In genomic region chr17:8862213-8863056, GRCh38 we compare ENCODE assay signal across 26 cellular contexts. TPM values are rescaled to one million over a fixed set of nuclear protein-coding genes. Genes with fewer than 3 reads are reported as not detected.
DNase-seq lines count a peak whose midpoint lies in the region; ATAC-seq, FAIRE-seq and TF ChIP-seq lines count a peak whose summit lies in the region.
"Had no signal": no experiment of that assay in that cellular context is flagged by ENCODE, and none has a peak within 500 bp of the region (broad histone marks: within the 10 kb centered on the region; RNA-seq: fewer than 3 reads in every experiment).

No MANE protein-coding gene starts in this region.

- intact Hi-C loops in CD4-positive, alpha-beta memory T cell (cut with micrococcal nuclease) = no loop called here

- H3K9me3 ChIP-seq in CD4-positive, alpha-beta memory T cell (ENCODE audit: control insufficient read depth in 1 of 2, low read length in 2 of 2) = no peaks in the 10 kb centered on the region
- H3K9me3 ChIP-seq: esophagus squamous epithelium, MG63, pancreas, right lobe of liver had no signal

- H3K27me3 ChIP-seq in bronchial epithelial cell (ENCODE audit: control insufficient read depth, insufficient read depth, low read length) = no peaks in the 10 kb centered on the region
- H3K27me3 ChIP-seq in CD4-positive, alpha-beta memory T cell (ENCODE audit: insufficient read depth, low read length) = no peaks in the 10 kb centered on the region
- H3K27me3 ChIP-seq: MG63, pancreas, right lobe of liver had no signal

- no peaks in the 10 kb centered on the region for H3K27me3 Mint-ChIP-seq in activated naive CD8-positive, alpha-beta T cell treated with anti-CD3 and anti-CD28 coated beads, Interleukin-2, amount 10 ng/mL, durations not matched to agents 7 days and 5 days
- no peaks in the 10 kb centered on the region for H3K27me3 Mint-ChIP-seq in activated naive CD8-positive, alpha-beta T cell treated with anti-CD3 and anti-CD28 coated beads for 36 hours
- no peaks in the 10 kb centered on the region for H3K27me3 Mint-ChIP-seq in CD4-positive, alpha-beta memory T cell

- TF ChIP-seq CTCF in bronchial epithelial cell (IDR thresholded peaks at IDR 0.05; ENCODE audit: insufficient read depth, low read length, severe bottlenecking) = no peak

- H3K9me3 Mint-ChIP-seq in activated naive CD8-positive, alpha-beta T cell treated with anti-CD3 and anti-CD28 coated beads, Interleukin-2, amount 10 ng/mL, durations not matched to agents 7 days and 5 days = no peaks in the 10 kb centered on the region
- H3K9me3 Mint-ChIP-seq in activated naive CD8-positive, alpha-beta T cell treated with anti-CD3 and anti-CD28 coated beads for 36 hours = no peaks in the 10 kb centered on the region
- peaks cover 0 to 3% (median 0%) of the 10 kb centered on the region in 8 donors for H3K9me3 Mint-ChIP-seq in CD4-positive, alpha-beta memory T cell
- H3K9me3 Mint-ChIP-seq: activated naive CD4-positive, alpha-beta T cell treated with anti-CD3 and anti-CD28 coated beads, Interleukin-2, amount 50 U/mL, for 72 hours; activated T-cell treated with anti-CD3 and anti-CD28 coated beads, Interleukin-2, amount 50 U/mL, for 72 hours had no signal

- peaks cover 46% of the 10 kb centered on the region for H3K36me3 Mint-ChIP-seq in activated naive CD8-positive, alpha-beta T cell treated with anti-CD3 and anti-CD28 coated beads, Interleukin-2, amount 10 ng/mL, durations not matched to agents 7 days and 5 days
- no peaks in the 10 kb centered on the region for H3K36me3 Mint-ChIP-seq in activated naive CD8-positive, alpha-beta T cell treated with anti-CD3 and anti-CD28 coated beads for 36 hours
- H3K36me3 Mint-ChIP-seq in CD4-positive, alpha-beta memory T cell = peaks cover 0 to 7% of the 10 kb centered on the region in 2 donors
- H3K36me3 Mint-ChIP-seq: activated naive CD4-positive, alpha-beta T cell treated with anti-CD3 and anti-CD28 coated beads, Interleukin-2, amount 50 U/mL, for 72 hours; naive B cell had no signal

- H3K27ac Mint-ChIP-seq in activated naive CD8-positive, alpha-beta T cell treated with anti-CD3 and anti-CD28 coated beads, Interleukin-2, amount 10 ng/mL, durations not matched to agents 7 days and 5 days = peak overlapping the region; percentile 81
- H3K27ac Mint-ChIP-seq in activated naive CD8-positive, alpha-beta T cell treated with anti-CD3 and anti-CD28 coated beads for 36 hours = no peak overlapping the region
- peak overlapping the region in 3 of 7 donors; percentile 4 to 18 (median 12) for H3K27ac Mint-ChIP-seq in CD4-positive, alpha-beta memory T cell
- H3K27ac Mint-ChIP-seq: activated naive CD4-positive, alpha-beta T cell treated with anti-CD3 and anti-CD28 coated beads, Interleukin-2, amount 50 U/mL, for 72 hours; activated T-cell treated with anti-CD3 and anti-CD28 coated beads, Interleukin-2, amount 50 U/mL, for 72 hours; HFFc6; naive B cell had no signal

- H3K4me1 ChIP-seq in CD4-positive, alpha-beta memory T cell (ENCODE audit: insufficient read depth, low read length) = peaks cover 18% of the 10 kb centered on the region
- H3K4me1 ChIP-seq: pancreas, right lobe of liver had no signal

- no peaks in the 10 kb centered on the region for H3K36me3 ChIP-seq in bronchial epithelial cell (ENCODE audit: control insufficient read depth, insufficient read depth, low read length)
- no peaks in the 10 kb centered on the region for H3K36me3 ChIP-seq in CD4-positive, alpha-beta memory T cell (ENCODE audit: insufficient read depth, low read length)
- H3K36me3 ChIP-seq: esophagus squamous epithelium, MG63, pancreas, right lobe of liver had no signal

- peak; percentile 45 for ATAC-seq in activated naive CD8-positive, alpha-beta T cell treated with anti-CD3 and anti-CD28 coated beads, Interleukin-2, amount 10 ng/mL, durations not matched to agents 7 days and 5 days (ENCODE audit: low read depth)
- ATAC-seq in HG03135 (IDR thresholded peaks at IDR 0.05; ENCODE audit: unreplicated experiment) (no peak), HG02610 (IDR thresholded peaks at IDR 0.05; ENCODE audit: unreplicated experiment) (no peak)
- ATAC-seq: activated naive CD4-positive, alpha-beta T cell treated with anti-CD3 and anti-CD28 coated beads, Interleukin-2, amount 50 U/mL, for 72 hours; activated T-cell treated with anti-CD3 and anti-CD28 coated beads, Interleukin-2, amount 50 U/mL, for 72 hours; pancreas; right lobe of liver; Right ventricle myocardium inferior had no signal

- H3K4me1 Mint-ChIP-seq in activated naive CD8-positive, alpha-beta T cell treated with anti-CD3 and anti-CD28 coated beads, Interleukin-2, amount 10 ng/mL, durations not matched to agents 7 days and 5 days = peaks cover 56% of the 10 kb centered on the region
- H3K4me1 Mint-ChIP-seq in activated naive CD8-positive, alpha-beta T cell treated with anti-CD3 and anti-CD28 coated beads for 36 hours = peaks cover 38% of the 10 kb centered on the region
- H3K4me1 Mint-ChIP-seq in CD4-positive, alpha-beta memory T cell = peaks cover 23 to 42% (median 33%) of the 10 kb centered on the region in 4 donors

- peak; percentile 81 for FAIRE-seq in GM19239 (lab: Jason Lieb, UNC)
- peak; percentile 81 for FAIRE-seq in bronchial epithelial cell (lab: Jason Lieb, UNC)
- FAIRE-seq: pancreas had no signal

- CTCF ChIA-PET in CD4-positive, alpha-beta memory T cell (lab: Charles Lee; ENCODE audit: partially characterized antibody) = no interaction called here

- no peak overlapping the region for H3K27ac ChIP-seq in CD4-positive, alpha-beta memory T cell (ENCODE audit: low read depth, low read length)
- H3K27ac ChIP-seq: esophagus squamous epithelium, pancreas, right lobe of liver had no signal

- H3K4me3 Mint-ChIP-seq in activated naive CD8-positive, alpha-beta T cell treated with anti-CD3 and anti-CD28 coated beads, Interleukin-2, amount 10 ng/mL, durations not matched to agents 7 days and 5 days = peak overlapping the region; percentile 69
- no peak overlapping the region for H3K4me3 Mint-ChIP-seq in activated naive CD8-positive, alpha-beta T cell treated with anti-CD3 and anti-CD28 coated beads for 36 hours
- H3K4me3 Mint-ChIP-seq in CD4-positive, alpha-beta memory T cell = peak overlapping the region in 2 of 8 donors; percentile 6 to 30
- H3K4me3 Mint-ChIP-seq: activated T-cell treated with anti-CD3 and anti-CD28 coated beads, Interleukin-2, amount 50 U/mL, for 72 hours; HFFc6 had no signal

- POLR2A ChIA-PET in activated naive CD8-positive, alpha-beta T cell treated with anti-CD3 and anti-CD28 coated beads, Interleukin-2, amount 10 ng/mL, durations not matched to agents 7 days and 5 days (lab: Charles Lee) = interaction anchor here (0.5 to 1.0 kb wide), 3 partner anchors 9 to 57 kb away, joined by 3 read pairs; no protein-coding TSS in a partner anchor
- POLR2A ChIA-PET in CD4-positive, alpha-beta memory T cell (lab: Charles Lee; ENCODE audit: partially characterized antibody) = no interaction called here

- H3K4me3 ChIP-seq in bronchial epithelial cell (ENCODE audit: low read depth, low read length) = no peak overlapping the region
- no peak overlapping the region for H3K4me3 ChIP-seq in CD4-positive, alpha-beta memory T cell (ENCODE audit: low read length in 2 of 2)
- H3K4me3 ChIP-seq: esophagus squamous epithelium, MG63, pancreas, right lobe of liver had no signal

- no peak for DNase-seq in activated naive CD8-positive, alpha-beta T cell treated with anti-CD3 and anti-CD28 coated beads, Interleukin-2, amount 10 ng/mL, durations not matched to agents 7 days and 5 days
- DNase-seq in activated naive CD8-positive, alpha-beta T cell treated with anti-CD3 and anti-CD28 coated beads for 36 hours = no peak
- DNase-seq in GM19239 (ENCODE audit: insufficient read length, low spot score) (no peak), bronchial epithelial cell (ENCODE audit: low read depth) (peak; percentile 31), pons (ENCODE audit: low spot score) (no peak)
- DNase-seq in CD4-positive, alpha-beta memory T cell = no peak
- DNase-seq: activated CD4-positive, alpha-beta T cell treated with anti-CD3 and anti-CD28 coated beads, Interleukin-2, amount 50 U/mL, for 1 hour; activated T-cell treated with anti-CD3 and anti-CD28 coated beads, Interleukin-2, amount 50 U/mL, for 72 hours; effector memory CD4-positive, alpha-beta T cell; esophagus squamous epithelium; HFFc6; kidney glomerular epithelial cell; MG63; naive B cell; NCI-H146; NCI-H2171; NCI-H526 treated with DMSO at 0.1 percent for 48 hours; pancreas; right lobe of liver; stimulated activated CD4-positive, alpha-beta T cell treated with anti-CD3 and anti-CD28 coated beads, Interleukin-15, amount 100 ng/mL, for 24 hours; SW 1271 had no signal

RNA-seq across cellular contexts. Expression of gene PIK3R6, which starts 5.0 kb away (rescaled TPM):
- 10 to 100 TPM; 15.8 to 18.5 TPM for total RNA-seq in activated naive CD8-positive, alpha-beta T cell treated with anti-CD3 and anti-CD28 coated beads, Interleukin-2, amount 10 ng/mL, durations not matched to agents 7 days and 5 days
- 1 to 10 TPM in 1 of 2 experiments, under 1 TPM in 1; 0.88 to 1.0 TPM for total RNA-seq in activated naive CD8-positive, alpha-beta T cell treated with anti-CD3 and anti-CD28 coated beads for 36 hours
- total RNA-seq in bronchial epithelial cell = not detected in 2 replicates
- total RNA-seq in CD4-positive, alpha-beta memory T cell = under 1 TPM; 0.17 to 0.25 TPM
- under 1 TPM; 0.13 to 0.47 TPM for polyA plus RNA-seq in CD4-positive, alpha-beta memory T cell
- total RNA-seq: HFFc6, lung microvascular endothelial cell had no signal

Comparison
In these comparisons a context has a peak if more than half of its experiments do, and no peak if none do; other contexts are left out.
1. RNA of gene PIK3R6, which starts 5.0 kb away (total RNA-seq): 15.8 to 18.5 TPM in activated naive CD8-positive, alpha-beta T cell treated with anti-CD3 and anti-CD28 coated beads, Interleukin-2, amount 10 ng/mL, durations not matched to agents 7 days and 5 days; 0.88 to 1.0 TPM in activated naive CD8-positive, alpha-beta T cell treated with anti-CD3 and anti-CD28 coated beads for 36 hours, 0.17 to 0.25 TPM in CD4-positive, alpha-beta memory T cell and not detected in bronchial epithelial cell; every median in the first group is over 4 times any median in the second.